In genomic region chr3:72444642-72445223, GRCh38 we compare ENCODE assay signal across 9 cellular contexts. TPM values are rescaled to one million over a fixed set of nuclear protein-coding genes. Genes with fewer than 3 reads are reported as not detected.
DNase-seq lines count a peak whose midpoint lies in the region; FAIRE-seq and TF ChIP-seq lines count a peak whose summit lies in the region.
"Had no signal": no experiment of that assay in that cellular context is flagged by ENCODE, and none has a peak within 500 bp of the region (broad histone marks: within the 10 kb centered on the region; RNA-seq: fewer than 3 reads in every experiment).

No MANE protein-coding gene starts in this region.

- POLR2A ChIA-PET in activated CD4-positive, alpha-beta T cell treated with anti-CD3 and anti-CD28 coated beads, Interleukin-2, amount 10 ng/mL, durations not matched to agents 7 days and 5 days (lab: Charles Lee) = no interaction called here

- 63% methylated on average over 8 of the region's 8 CpGs for WGBS in smooth muscle cell (ENCODE audit: low lambda C conversion rate)

- peaks cover 70% of the 10 kb centered on the region for H3K79me2 ChIP-seq in smooth muscle cell (ENCODE audit: low read depth)

- peak overlapping the region; percentile 83; the same call in 1 of the 2 replicates for H3K4me3 ChIP-seq in SK-N-MC
- peak overlapping the region; percentile 99 for H3K4me3 ChIP-seq in smooth muscle cell

- H3K4me1 ChIP-seq in smooth muscle cell (ENCODE audit: low read depth) = peaks cover 36% of the 10 kb centered on the region

- CTCF ChIA-PET in activated CD4-positive, alpha-beta T cell treated with anti-CD3 and anti-CD28 coated beads, Interleukin-2, amount 10 ng/mL, durations not matched to agents 7 days and 5 days (lab: Charles Lee) = interaction anchor here (1.0 kb wide), 1 partner anchor 377 kb away, joined by 3 read pairs; no protein-coding TSS in a partner anchor

- H3K9ac ChIP-seq in SK-N-MC (ENCODE audit: insufficient read length) (no peak overlapping the region), smooth muscle cell (ENCODE audit: low read depth) (no peak overlapping the region)

- H3K9me3 Mint-ChIP-seq in activated CD4-positive, alpha-beta T cell treated with anti-CD3 and anti-CD28 coated beads, Interleukin-2, amount 10 ng/mL, durations not matched to agents 7 days and 5 days = no peaks in the 10 kb centered on the region

- H2AFZ ChIP-seq in smooth muscle cell (ENCODE audit: low read depth) = no peak overlapping the region

- H3K4me2 ChIP-seq in smooth muscle cell = peak overlapping the region; percentile 94

- H4K20me1 ChIP-seq in smooth muscle cell (ENCODE audit: low read depth) = peaks cover 70% of the 10 kb centered on the region

- H3K4me1 Mint-ChIP-seq in activated CD4-positive, alpha-beta T cell treated with anti-CD3 and anti-CD28 coated beads, Interleukin-2, amount 10 ng/mL, durations not matched to agents 7 days and 5 days = peaks cover 64% of the 10 kb centered on the region

- H3K36me3 Mint-ChIP-seq in activated CD4-positive, alpha-beta T cell treated with anti-CD3 and anti-CD28 coated beads, Interleukin-2, amount 10 ng/mL, durations not matched to agents 7 days and 5 days (ENCODE audit: low read depth) = peaks cover 43% of the 10 kb centered on the region

- TF ChIP-seq POLR2A in erythroblast (IDR thresholded peaks at IDR 0.05; ENCODE audit: low read length) = peak; percentile 18

- H3K27ac ChIP-seq in SK-N-MC = no peak overlapping the region
- no peak overlapping the region for H3K27ac ChIP-seq in smooth muscle cell (ENCODE audit: low read depth)

- H3K4me3 Mint-ChIP-seq in activated CD4-positive, alpha-beta T cell treated with anti-CD3 and anti-CD28 coated beads, Interleukin-2, amount 10 ng/mL, durations not matched to agents 7 days and 5 days = peak overlapping the region; percentile 95

- H3K9me3 ChIP-seq in SK-N-MC (ENCODE audit: low read depth, low read length) (no peaks in the 10 kb centered on the region), smooth muscle cell (replicated peaks; ENCODE audit: low read depth) (no peaks in the 10 kb centered on the region)

- H3F3A ChIP-seq in smooth muscle cell (ENCODE audit: low read depth) = peaks cover 12% of the 10 kb centered on the region

- no peak for FAIRE-seq in GM19239 (lab: Jason Lieb, UNC)

- no peak for TF ChIP-seq CTCF in smooth muscle cell (IDR thresholded peaks at IDR 0.05; ENCODE audit: borderline replicate concordance, insufficient read depth, poor library complexity, severe bottlenecking)

- H3K36me3 ChIP-seq in SK-N-MC (ENCODE audit: insufficient read depth, low read length) (no peaks in the 10 kb centered on the region), smooth muscle cell (ENCODE audit: low read depth) (no peaks in the 10 kb centered on the region)

- peak overlapping the region; percentile 74 for H3K27ac Mint-ChIP-seq in activated CD4-positive, alpha-beta T cell treated with anti-CD3 and anti-CD28 coated beads, Interleukin-2, amount 10 ng/mL, durations not matched to agents 7 days and 5 days

- peak; percentile 39 for DNase-seq in activated CD4-positive, alpha-beta T cell treated with anti-CD3 and anti-CD28 coated beads, Interleukin-2, amount 10 ng/mL, durations not matched to agents 7 days and 5 days
- no peak for DNase-seq in activated CD4-positive, alpha-beta T cell treated with anti-CD3 and anti-CD28 coated beads, Interleukin-2, amount 50 U/mL, for 1 hour
- DNase-seq in SK-N-MC (ENCODE audit: low read depth, low spot score) (no peak), erythroblast (lab: John Stamatoyannopoulos, UW) (peak in 1 of 2 experiments; percentile 49), smooth muscle cell (lab: John Stamatoyannopoulos, UW; ENCODE audit: unreplicated experiment) (no peak), GM19239 (ENCODE audit: insufficient read length, low spot score) (no peak), SW480 (ENCODE audit: low spot score) (no peak), NCI-H526 treated with DMSO at 0.1 percent for 48 hours (lab: John Stamatoyannopoulos, UW) (no peak)
- DNase-seq: NCI-H1930 had no signal

- H3K27me3 Mint-ChIP-seq in activated CD4-positive, alpha-beta T cell treated with anti-CD3 and anti-CD28 coated beads, Interleukin-2, amount 10 ng/mL, durations not matched to agents 7 days and 5 days = no peaks in the 10 kb centered on the region

- H3K27me3 ChIP-seq in smooth muscle cell (ENCODE audit: low read depth) = no peaks in the 10 kb centered on the region

RNA-seq across cellular contexts. Expression of gene RYBP, which starts 1.7 kb away (rescaled TPM):
- total RNA-seq in activated CD4-positive, alpha-beta T cell treated with anti-CD3 and anti-CD28 coated beads, Interleukin-2, amount 10 ng/mL, durations not matched to agents 7 days and 5 days = 10 to 100 TPM; 11.4 to 12.4 TPM
- total RNA-seq in smooth muscle cell = 26.2 and 29.1 TPM in 2 replicates
- polyA plus RNA-seq in smooth muscle cell = 3.1 and 4.6 TPM in 2 replicates
